In the genomic region with DNA sequence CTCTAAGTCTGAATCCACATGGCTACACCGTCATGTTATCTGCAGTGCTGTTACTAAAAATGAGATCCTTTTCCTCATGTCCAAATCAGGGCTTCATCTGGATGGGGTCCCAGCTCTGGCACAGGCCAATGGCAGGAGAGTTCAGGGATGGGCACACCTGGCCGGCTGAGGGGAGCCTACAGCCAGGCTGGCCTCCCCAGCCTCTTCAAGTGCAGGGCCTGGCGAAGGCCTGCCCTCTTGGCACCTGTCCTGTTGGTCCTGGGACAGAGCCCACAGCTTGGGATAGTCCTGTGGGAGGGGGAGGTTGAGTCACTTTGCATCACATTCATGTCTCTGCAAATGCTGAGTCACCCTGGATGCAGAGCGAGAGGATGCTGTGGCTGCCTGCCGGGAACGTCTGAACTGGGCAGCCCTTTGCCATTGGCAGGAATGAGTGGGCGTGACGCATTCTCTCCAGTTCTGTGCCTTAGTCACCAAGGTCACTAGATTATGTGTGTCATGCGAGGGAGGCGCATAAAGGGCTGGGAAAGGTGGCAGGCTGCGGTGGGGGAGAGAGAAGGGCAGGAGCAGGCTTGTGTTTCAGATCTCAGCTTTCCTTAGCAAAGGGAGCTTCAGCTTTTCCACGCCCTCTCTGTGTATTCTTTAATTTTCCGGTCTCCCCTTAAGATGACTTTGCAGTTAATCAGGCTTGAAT, we compare ENCODE assay signal across 8 cellular contexts.
DNase-seq lines count a peak whose midpoint lies in the region; FAIRE-seq lines count a peak whose summit lies in the region.

No MANE protein-coding gene starts in this region.

- DNase-seq in GDM1 (lab: John Stamatoyannopoulos, UW) (peak; percentile 5), NCI-H2227 treated with DMSO at 0.1 percent for 48 hours (lab: John Stamatoyannopoulos, UW) (peak; percentile 23), caudate nucleus (lab: John Stamatoyannopoulos, UW) (peak in 57 of 61 donors; percentile 12 to 87 (median 52)), kidney glomerular epithelial cell (lab: John Stamatoyannopoulos, UW) (peak; percentile 98), NCI-H1694 treated with DMSO at 0.1 percent for 48 hours (lab: John Stamatoyannopoulos, UW) (no peak), OCI-M2 (lab: John Stamatoyannopoulos, UW; ENCODE audit: unreplicated experiment) (no peak), GM19239 (ENCODE audit: insufficient read length, low spot score) (no peak)
- peak; percentile 66 for DNase-seq in stimulated activated CD4-positive, alpha-beta T cell treated with anti-CD3 and anti-CD28 coated beads, Interleukin-1b, Interleukin-23, amount 100 ng/mL, for 48 hours

- H3K27ac ChIP-seq in caudate nucleus (ENCODE audit: low read depth, low read length), result peak overlapping the region; percentile 20

- FAIRE-seq in GM19239 (lab: Jason Lieb, UNC), result no peak

Comparison
In these comparisons a context has a peak if more than half of its experiments do, and no peak if none do; other contexts are left out.
1. DNase-seq: peak in GDM1 (single experiment), NCI-H2227 treated with DMSO at 0.1 percent for 48 hours (single experiment), caudate nucleus (57 of 61), kidney glomerular epithelial cell (single experiment) and stimulated activated CD4-positive, alpha-beta T cell treated with anti-CD3 and anti-CD28 coated beads, Interleukin-1b, Interleukin-23, amount 100 ng/mL, for 48 hours (single experiment); none in NCI-H1694 treated with DMSO at 0.1 percent for 48 hours (single experiment), OCI-M2 (single experiment) and GM19239 (single experiment).